Comparison of ENCODE assay signal across 8 cellular contexts in the genomic region with DNA sequence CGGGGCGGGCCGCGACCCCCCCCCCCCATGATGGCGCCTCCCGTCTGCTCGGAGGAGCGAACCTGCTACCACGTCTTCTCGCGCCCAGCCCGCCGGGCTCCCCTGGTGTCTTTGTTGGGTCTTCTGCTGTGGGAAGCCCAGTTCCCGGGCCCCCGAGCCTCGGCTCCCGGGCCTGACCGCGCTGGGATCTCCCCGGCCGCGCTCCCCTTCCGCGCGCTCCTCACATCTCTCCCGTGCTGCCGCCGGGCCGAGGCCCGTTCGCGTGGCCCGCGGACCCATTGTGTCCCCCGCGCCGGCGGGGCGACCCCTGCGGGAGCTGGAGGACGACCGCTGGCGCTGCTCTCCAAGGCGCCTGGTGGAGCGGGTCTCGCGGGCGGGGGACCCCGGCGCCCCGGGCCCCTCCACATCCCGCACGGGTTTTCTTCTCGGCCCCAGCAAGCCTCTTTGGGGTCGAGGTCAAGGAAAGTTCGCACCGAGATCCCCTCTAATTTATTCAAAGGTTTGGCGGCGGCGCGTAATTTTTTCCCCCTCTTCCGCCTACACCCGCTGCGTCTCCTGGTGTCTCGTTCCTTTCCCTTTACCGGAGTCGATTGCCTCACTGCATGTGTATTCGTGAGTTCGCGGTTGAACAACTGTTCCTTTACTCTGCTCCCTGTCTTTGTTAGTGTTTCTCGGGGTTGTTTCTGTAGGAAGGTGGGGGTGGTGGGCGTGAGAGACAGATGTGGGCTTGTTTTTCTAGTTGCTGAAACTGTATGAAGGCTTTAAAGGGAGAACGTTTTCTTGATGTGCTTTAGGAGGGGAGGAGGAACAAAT. TPM values are rescaled to one million over a fixed set of nuclear protein-coding genes. Genes with fewer than 3 reads are reported as not detected.
DNase-seq lines count a peak whose midpoint lies in the region; ATAC-seq lines count a peak whose summit lies in the region.

No MANE protein-coding gene starts in this region.

- peaks cover 31% of the 10 kb centered on the region for H3K27me3 Mint-ChIP-seq in activated CD4-positive, alpha-beta memory T cell treated with anti-CD3 and anti-CD28 coated beads, Interleukin-2, amount 10 ng/mL, durations not matched to agents 7 days and 5 days

- DNase-seq in Right ventricle myocardium inferior (ENCODE audit: missing footprints) (peak; percentile 72), cardiac septum (ENCODE audit: low spot score) (no peak), NCI-H2227 (lab: John Stamatoyannopoulos, UW; ENCODE audit: unreplicated experiment) (peak; percentile 61), epidermal melanocyte (ENCODE audit: insufficient read length, low spot score) (peak; percentile 50), midbrain (lab: John Stamatoyannopoulos, UW) (peak; percentile 63)
- peak; percentile 26 for DNase-seq in activated CD4-positive, alpha-beta memory T cell treated with anti-CD3 and anti-CD28 coated beads, Interleukin-2, amount 10 ng/mL, durations not matched to agents 7 days and 5 days
- peak; percentile 49 to 65 for DNase-seq in stimulated activated CD8-positive, alpha-beta memory T cell treated with anti-CD3 and anti-CD28 coated beads, Interleukin-2, amount 100 ng/mL, for 48 hours (ENCODE audit: low read depth in 2 of 2)

- CTCF ChIA-PET in activated CD4-positive, alpha-beta memory T cell treated with anti-CD3 and anti-CD28 coated beads, Interleukin-2, amount 10 ng/mL, durations not matched to agents 7 days and 5 days (lab: Charles Lee): no interaction called here

- H3K27ac Mint-ChIP-seq in activated CD4-positive, alpha-beta memory T cell treated with anti-CD3 and anti-CD28 coated beads, Interleukin-2, amount 10 ng/mL, durations not matched to agents 7 days and 5 days: no peak overlapping the region

- H3K9me3 Mint-ChIP-seq in activated CD4-positive, alpha-beta memory T cell treated with anti-CD3 and anti-CD28 coated beads, Interleukin-2, amount 10 ng/mL, durations not matched to agents 7 days and 5 days: no peaks in the 10 kb centered on the region

- no peaks in the 10 kb centered on the region for H3K36me3 Mint-ChIP-seq in activated CD4-positive, alpha-beta memory T cell treated with anti-CD3 and anti-CD28 coated beads, Interleukin-2, amount 10 ng/mL, durations not matched to agents 7 days and 5 days (ENCODE audit: low read depth)

- ATAC-seq in Right ventricle myocardium inferior (peak; percentile 64), HG02943 (IDR thresholded peaks at IDR 0.05; ENCODE audit: low read depth, unreplicated experiment) (peak; percentile 27)

- POLR2A ChIA-PET in activated CD4-positive, alpha-beta memory T cell treated with anti-CD3 and anti-CD28 coated beads, Interleukin-2, amount 10 ng/mL, durations not matched to agents 7 days and 5 days (lab: Charles Lee): interaction anchor here (2.2 kb wide), 1 partner anchor 137 kb away, joined by 9 read pairs; a partner anchor contains a TSS

- no peak overlapping the region for H3K4me3 Mint-ChIP-seq in activated CD4-positive, alpha-beta memory T cell treated with anti-CD3 and anti-CD28 coated beads, Interleukin-2, amount 10 ng/mL, durations not matched to agents 7 days and 5 days

- H3K4me1 Mint-ChIP-seq in activated CD4-positive, alpha-beta memory T cell treated with anti-CD3 and anti-CD28 coated beads, Interleukin-2, amount 10 ng/mL, durations not matched to agents 7 days and 5 days: peaks cover 14% of the 10 kb centered on the region

- intact Hi-C loops in Right ventricle myocardium inferior (cut with DNase I): loop anchor here (1.0 to 10.0 kb wide), 5 partner anchors 50 to 308 kb away; a partner anchor contains a TSS
- intact Hi-C loops in cardiac septum (cut with DNase I): loop anchor here (5.0 to 10.0 kb wide), 5 partner anchors 75 to 305 kb away; a partner anchor contains a TSS

RNA-seq across cellular contexts. Expression of a gene that starts 0.8 kb away (rescaled TPM):
- 12.0 TPM for total RNA-seq in Right ventricle myocardium inferior
- 10.8 TPM for total RNA-seq in cardiac septum
- total RNA-seq in activated CD4-positive, alpha-beta memory T cell treated with anti-CD3 and anti-CD28 coated beads, Interleukin-2, amount 10 ng/mL, durations not matched to agents 7 days and 5 days: 1 to 10 TPM; 1.9 to 2.1 TPM
